ENCODE assay signal across 9 cellular contexts in the genomic region with DNA sequence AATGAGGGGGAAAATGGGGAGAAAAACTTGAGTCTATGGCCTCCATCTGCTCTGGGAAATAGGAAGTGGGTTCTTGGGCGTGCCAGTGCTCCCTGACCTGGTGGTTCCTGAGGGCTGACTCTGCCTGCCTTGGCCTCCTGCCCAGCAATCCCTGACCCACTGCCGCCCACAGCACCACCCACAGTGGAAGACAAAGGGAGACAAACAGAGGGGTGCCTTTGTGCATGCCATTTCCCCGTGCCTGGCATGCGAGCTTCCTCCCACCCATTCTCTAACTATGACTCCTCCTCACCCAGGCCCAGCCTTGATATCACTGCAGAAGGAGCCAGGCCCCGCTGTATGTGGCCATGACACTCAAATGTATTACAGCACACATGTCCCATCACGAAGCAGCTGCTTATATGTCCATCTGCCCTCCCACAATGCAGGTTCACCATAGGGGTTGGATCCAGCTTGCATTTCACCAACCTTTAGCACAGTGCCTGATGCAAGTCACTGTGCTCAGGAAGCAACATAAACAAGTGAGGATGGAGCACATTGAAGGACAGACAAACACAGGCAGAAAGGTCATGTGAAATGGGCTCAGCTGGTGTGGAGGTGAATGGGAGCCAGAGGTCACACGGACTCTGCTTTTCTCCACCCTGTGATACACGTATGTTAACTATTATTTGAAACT.
DNase-seq lines count a peak whose midpoint lies in the region; ATAC-seq lines count a peak whose summit lies in the region.
"Had no signal": no experiment of that assay in that cellular context is flagged by ENCODE, and none has a peak within 500 bp of the region (broad histone marks: within the 10 kb centered on the region; RNA-seq: fewer than 3 reads in every experiment).

No MANE protein-coding gene starts in this region.

- no peaks in the 10 kb centered on the region for H3K9me3 ChIP-seq in mesenchymal stem cell (ENCODE audit: control insufficient read depth, low read length)

- H2BK5ac ChIP-seq in mesenchymal stem cell (ENCODE audit: low read depth, low read length, poor library complexity, severe bottlenecking) = no peak overlapping the region

- H2AFZ ChIP-seq in mesenchymal stem cell (ENCODE audit: low read depth, low read length) = no peak overlapping the region

- peak overlapping the region; percentile 9 for H3K27ac Mint-ChIP-seq in central memory CD8-positive, alpha-beta T cell (ENCODE audit: low read depth)

- no peak overlapping the region for H3K4me3 ChIP-seq in mesenchymal stem cell (ENCODE audit: insufficient read depth in 1 of 2, low read depth in 1 of 2, low read length in 2 of 2)

- 53% methylated on average over 8 of the region's 8 CpGs for WGBS in mesenchymal stem cell

- H2BK12ac ChIP-seq in mesenchymal stem cell (ENCODE audit: low read length in 2 of 2) = peak overlapping the region; percentile 41 to 91

- H3K18ac ChIP-seq in mesenchymal stem cell (ENCODE audit: low read depth in 1 of 2, low read length in 2 of 2) = peak overlapping the region; percentile 68 to 73

- ATAC-seq in central memory CD8-positive, alpha-beta T cell (replicated peaks; ENCODE audit: extremely low read depth, poor library complexity, severe bottlenecking) = no peak
- ATAC-seq in HG03460 (IDR thresholded peaks at IDR 0.05; ENCODE audit: unreplicated experiment) (no peak), GM19328 (IDR thresholded peaks at IDR 0.05; ENCODE audit: unreplicated experiment) (no peak)

- H3K36me3 Mint-ChIP-seq in central memory CD8-positive, alpha-beta T cell (ENCODE audit: insufficient read depth) = no peaks in the 10 kb centered on the region

- no peaks in the 10 kb centered on the region for H3K9me3 Mint-ChIP-seq in central memory CD8-positive, alpha-beta T cell

- H3K14ac ChIP-seq in mesenchymal stem cell (ENCODE audit: low read length in 2 of 2) = peak overlapping the region in 1 of 2 experiments; percentile 13

- no peaks in the 10 kb centered on the region for H3K27me3 ChIP-seq in mesenchymal stem cell (ENCODE audit: control insufficient read depth in 1 of 2, insufficient read depth in 1 of 2, low read length in 2 of 2)

- H2BK15ac ChIP-seq in mesenchymal stem cell (ENCODE audit: low read depth, poor library complexity, severe bottlenecking) = peak overlapping the region; percentile 95

- no peak overlapping the region for H2AK5ac ChIP-seq in mesenchymal stem cell (ENCODE audit: low read length, severe bottlenecking)

- peaks cover 40% of the 10 kb centered on the region for H3K4me1 Mint-ChIP-seq in central memory CD8-positive, alpha-beta T cell

- H3K4ac ChIP-seq in mesenchymal stem cell (ENCODE audit: low read depth in 1 of 2, low read length in 2 of 2) = peak overlapping the region; percentile 42 to 65

- no peak overlapping the region for H3K27ac ChIP-seq in mesenchymal stem cell (ENCODE audit: low read length, poor library complexity, severe bottlenecking)

- no peak overlapping the region for H3K9ac ChIP-seq in mesenchymal stem cell (ENCODE audit: low read length)

- H3K36me3 ChIP-seq in mesenchymal stem cell (ENCODE audit: control insufficient read depth in 1 of 2, insufficient read depth in 2 of 2, low read depth in 1 of 2, low read length in 2 of 2) = no peaks in the 10 kb centered on the region

- no peak overlapping the region for H3K4me3 Mint-ChIP-seq in central memory CD8-positive, alpha-beta T cell

- peak overlapping the region; percentile 85 for H4K91ac ChIP-seq in mesenchymal stem cell (ENCODE audit: low read length)

- H3K4me2 ChIP-seq in mesenchymal stem cell (ENCODE audit: low read length, poor library complexity, severe bottlenecking) = no peak overlapping the region

- H3K79me1 ChIP-seq in mesenchymal stem cell (replicated peaks; ENCODE audit: low read length, poor library complexity, severe bottlenecking) = no peaks in the 10 kb centered on the region

- H4K8ac ChIP-seq in mesenchymal stem cell (ENCODE audit: low read length) = peak overlapping the region; percentile 29

- peaks cover 16% of the 10 kb centered on the region for H3K4me1 ChIP-seq in mesenchymal stem cell (ENCODE audit: control insufficient read depth, insufficient read depth, low read depth, low read length)

- DNase-seq in COLO829 (ENCODE audit: low spot score) (peak; percentile 32), NCI-H460 (ENCODE audit: extremely low read depth, low read depth) (peak; percentile 7), mesenchymal stem cell (peak; percentile 51)
- DNase-seq in central memory CD8-positive, alpha-beta T cell (ENCODE audit: low spot score in 2 of 2) = no peak
- DNase-seq in stimulated activated CD4-positive, alpha-beta T cell treated with anti-CD3 and anti-CD28 coated beads, Interleukin-2, amount 100 ng/mL, for 48 hours = no peak
- DNase-seq in stimulated activated CD4-positive, alpha-beta T cell treated with anti-CD3 and anti-CD28 coated beads, Interleukin-12 subunit alpha, Interleukin-12 subunit beta, amount 100 ng/mL, for 4 hours = no peak
- DNase-seq: NCI-H1105 treated with DMSO at 0.1 percent for 48 hours had no signal

- no peak overlapping the region for H3K23ac ChIP-seq in mesenchymal stem cell (ENCODE audit: low read length in 2 of 2)

- no peaks in the 10 kb centered on the region for H3K27me3 Mint-ChIP-seq in central memory CD8-positive, alpha-beta T cell

- peak overlapping the region; percentile 66 for H2BK120ac ChIP-seq in mesenchymal stem cell (ENCODE audit: low read depth, low read length)

Comparison
In these comparisons a context has a peak if more than half of its experiments do, and no peak if none do; other contexts are left out.
1. DNase-seq: peak in COLO829 (single experiment), NCI-H460 (single experiment) and mesenchymal stem cell (single experiment); none in central memory CD8-positive, alpha-beta T cell (0 of 2), stimulated activated CD4-positive, alpha-beta T cell treated with anti-CD3 and anti-CD28 coated beads, Interleukin-2, amount 100 ng/mL, for 48 hours (0 of 2) and stimulated activated CD4-positive, alpha-beta T cell treated with anti-CD3 and anti-CD28 coated beads, Interleukin-12 subunit alpha, Interleukin-12 subunit beta, amount 100 ng/mL, for 4 hours (single experiment).